In genomic region chr12:110124184-110124995, GRCh38 we compare ENCODE assay signal across 8 cellular contexts. TPM values are rescaled to one million over a fixed set of nuclear protein-coding genes. Genes with fewer than 3 reads are reported as not detected.
A peak's percentile ranks its signal among the peaks of the same experiment; 100 is the strongest.
DNase-seq lines count a peak whose midpoint lies in the region; ATAC-seq and TF ChIP-seq lines count a peak whose summit lies in the region.

Gene IFT81 (plus strand): TSS chr12:110124357. CDS start chr12:110127381, 3,024 bp downstream.

- peak within 1 kb of the TSS; percentile 98 for H3K9ac ChIP-seq in fibroblast of lung (ENCODE audit: insufficient read depth, low read length)

- DNase-seq in DMS114 treated with DMSO at 0.1 percent for 48 hours (lab: John Stamatoyannopoulos, UW; ENCODE audit: unreplicated experiment), result peak; percentile 80
- peak; percentile 92 for DNase-seq in LHCN-M2 (ENCODE audit: low read depth)
- peak; percentile 87 for DNase-seq in RPMI7951 (ENCODE audit: low read depth)
- peak; percentile 95 to 96 for DNase-seq in activated T-helper 1 cell treated with anti-CD3 and anti-CD28 coated beads, Interleukin-2, amount 50 U/mL, for 16 hours (ENCODE audit: low read depth in 1 of 2, low spot score in 1 of 2)
- peak; percentile 86 to 93 for DNase-seq in fibroblast of lung (ENCODE audit: low read depth in 2 of 2)
- DNase-seq in naive B cell, result peak; percentile 89
- DNase-seq in stimulated activated effector memory CD8-positive, alpha-beta T cell treated with anti-CD3 and anti-CD28 coated beads, Interleukin-12 subunit alpha, Interleukin-12 subunit beta, amount 100 ng/mL, for 72 hours (ENCODE audit: low spot score in 2 of 2), result peak; percentile 94 to 96

- peak within 1 kb of the TSS; percentile 99 for H3K27ac ChIP-seq in fibroblast of lung (ENCODE audit: insufficient read depth, low read length)

- peaks cover 0 to 12% (median 0%) of the 10 kb centered on the region in 3 donors for H3K4me1 Mint-ChIP-seq in naive B cell
- no peaks in the 10 kb centered on the region for H3K4me1 Mint-ChIP-seq in stimulated activated effector memory CD8-positive, alpha-beta T cell treated with anti-CD3 and anti-CD28 coated beads, Interleukin-12 subunit alpha, Interleukin-12 subunit beta, amount 100 ng/mL, for 72 hours

- H3K4me3 Mint-ChIP-seq in naive B cell, result peak within 1 kb of the TSS; percentile 87 to 98 (median 93)
- H3K4me3 Mint-ChIP-seq in stimulated activated effector memory CD8-positive, alpha-beta T cell treated with anti-CD3 and anti-CD28 coated beads, Interleukin-12 subunit alpha, Interleukin-12 subunit beta, amount 100 ng/mL, for 72 hours, result peak within 1 kb of the TSS; percentile 77

- H3K27me3 Mint-ChIP-seq in naive B cell, result peaks cover 0 to 5% (median 0%) of the 10 kb centered on the region in 3 donors

- H3K36me3 ChIP-seq in fibroblast of lung (ENCODE audit: control insufficient read depth, insufficient read depth, low read length), result no peaks in the 10 kb centered on the region

- peak; percentile 81 for ATAC-seq in GM21825 (IDR thresholded peaks at IDR 0.05; ENCODE audit: unreplicated experiment)
- ATAC-seq in naive B cell (ENCODE audit: low read depth in 2 of 2), result peak; percentile 92
- peak; percentile 97 for ATAC-seq in stimulated activated effector memory CD8-positive, alpha-beta T cell treated with anti-CD3 and anti-CD28 coated beads, Interleukin-12 subunit alpha, Interleukin-12 subunit beta, amount 100 ng/mL, for 72 hours

- H3K4me3 ChIP-seq in fibroblast of lung (replicated peaks in 1 of 4; ENCODE audit: control extremely low read depth in 1 of 4, insufficient read depth in 1 of 4, low read depth in 3 of 4, low read length in 4 of 4), result peak within 1 kb of the TSS; percentile 69 to 92 (median 82)

- peak within 1 kb of the TSS; percentile 59 for H2AFZ ChIP-seq in fibroblast of lung (ENCODE audit: low read length)

- H3K27ac Mint-ChIP-seq in naive B cell, result peak within 1 kb of the TSS; percentile 88 to 98 (median 94)
- peak within 1 kb of the TSS; percentile 80 for H3K27ac Mint-ChIP-seq in stimulated activated effector memory CD8-positive, alpha-beta T cell treated with anti-CD3 and anti-CD28 coated beads, Interleukin-12 subunit alpha, Interleukin-12 subunit beta, amount 100 ng/mL, for 72 hours

- no peaks in the 10 kb centered on the region for H3K9me3 Mint-ChIP-seq in naive B cell
- H3K9me3 Mint-ChIP-seq in stimulated activated effector memory CD8-positive, alpha-beta T cell treated with anti-CD3 and anti-CD28 coated beads, Interleukin-12 subunit alpha, Interleukin-12 subunit beta, amount 100 ng/mL, for 72 hours, result no peaks in the 10 kb centered on the region

- H3K27me3 ChIP-seq in fibroblast of lung (ENCODE audit: control insufficient read depth, insufficient read depth, low read length), result no peaks in the 10 kb centered on the region

- H3K36me3 Mint-ChIP-seq in naive B cell, result no peaks in the 10 kb centered on the region
- H3K36me3 Mint-ChIP-seq in stimulated activated effector memory CD8-positive, alpha-beta T cell treated with anti-CD3 and anti-CD28 coated beads, Interleukin-12 subunit alpha, Interleukin-12 subunit beta, amount 100 ng/mL, for 72 hours, result no peaks in the 10 kb centered on the region

- H3K4me2 ChIP-seq in fibroblast of lung (ENCODE audit: extremely low read depth, insufficient read depth, low read length), result peak within 1 kb of the TSS; percentile 73

- H3K9me3 ChIP-seq in fibroblast of lung (ENCODE audit: control insufficient read depth, insufficient read depth, low read depth, low read length), result no peaks in the 10 kb centered on the region

- no peak for TF ChIP-seq CTCF in fibroblast of lung (conservative IDR thresholded peaks at IDR 0.05 in 1 of 2, IDR thresholded peaks at IDR 0.05 in 1 of 2; ENCODE audit: low read depth in 1 of 2, low read length in 2 of 2)

- H4K20me1 ChIP-seq in fibroblast of lung (ENCODE audit: control insufficient read depth, extremely low read depth, insufficient read depth, low read length), result no peaks in the 10 kb centered on the region

- peaks cover 5% of the 10 kb centered on the region for H3K79me2 ChIP-seq in fibroblast of lung (ENCODE audit: control insufficient read depth, insufficient read depth, low read length)

- H3K4me1 ChIP-seq in fibroblast of lung (ENCODE audit: control insufficient read depth, extremely low read depth, insufficient read depth, low read length), result peaks cover 2% of the 10 kb centered on the region

RNA-seq across cellular contexts. Expression of gene IFT81, which starts in this region (rescaled TPM):
- 15.5 and 16.9 TPM in 2 replicates for total RNA-seq in LHCN-M2 (2014; rRNA removed)
- polyA plus RNA-seq in LHCN-M2 (2012), result 4.1 TPM
- 19.7 and 23.4 TPM in 2 replicates for total RNA-seq in RPMI7951 (2014; rRNA removed; shearing (Covaris generic))
- 23.6 and 33.1 TPM in 2 replicates for total RNA-seq in fibroblast of lung
- polyA plus RNA-seq in fibroblast of lung, result 13.1 and 17.7 TPM in 2 replicates
- 8.8 and 11.7 TPM in 2 replicates for polyA plus RNA-seq in fibroblast of lung (2012)
- 0.33 and 0.59 TPM in 2 replicates for polyA minus RNA-seq in fibroblast of lung (ENCODE audit: low replicate concordance)
- polyA plus RNA-seq in naive B cell (ENCODE audit: low read depth in 6 of 6), result 1 to 10 TPM in 4 of 6 donors, under 1 TPM in 1, not detected in 1; 0.84 to 1.9 (median 1.4) TPM

Comparison
In these comparisons a context has a peak if more than half of its experiments do, and no peak if none do; other contexts are left out.
1. Peak in every context shown above with its lines: DNase-seq, ATAC-seq, H3K4me3 ChIP-seq and H3K27ac ChIP-seq.